ENCODE assay signal across 16 cellular contexts in genomic region chr1:70552662-70553061, GRCh38.
A peak's percentile ranks its signal among the peaks of the same experiment; 100 is the strongest.
DNase-seq lines count a peak whose midpoint lies in the region; ATAC-seq and TF ChIP-seq lines count a peak whose summit lies in the region.
"Had no signal": no experiment of that assay in that cellular context is flagged by ENCODE, and none has a peak within 500 bp of the region (broad histone marks: within the 10 kb centered on the region; RNA-seq: fewer than 3 reads in every experiment).

No MANE protein-coding gene starts in this region.

- no peaks in the 10 kb centered on the region for H3K36me3 Mint-ChIP-seq in nephron (ENCODE audit: low read depth)
- H3K36me3 Mint-ChIP-seq: CD4-positive, alpha-beta memory T cell had no signal

- peak overlapping the region in 2 of 3 experiments; percentile 12 to 51 for H3K27ac Mint-ChIP-seq in nephron
- H3K27ac Mint-ChIP-seq: CD4-positive, alpha-beta memory T cell had no signal

- H3K4me1 Mint-ChIP-seq in nephron, result peaks cover 30% of the 10 kb centered on the region
- H3K4me1 Mint-ChIP-seq: CD4-positive, alpha-beta memory T cell had no signal

- H3K4me3 ChIP-seq in fibroblast of the aortic adventitia (ENCODE audit: low read depth, low read length), result no peak overlapping the region
- H3K4me3 ChIP-seq: GM23248 had no signal

- no peak for ATAC-seq in HG03571 (IDR thresholded peaks at IDR 0.05; ENCODE audit: unreplicated experiment)
- no peak for ATAC-seq in activated CD4-positive, CD25-positive, alpha-beta regulatory T cell treated with anti-CD3 and anti-CD28 coated beads, Interleukin-2, amount 50 U/mL, for 24 hours
- ATAC-seq: HCT116 had no signal

- DNase-seq in SK-N-DZ (ENCODE audit: low spot score) (peak; percentile 5), fibroblast of the aortic adventitia (ENCODE audit: low read depth) (peak; percentile 52), NCI-H128 (lab: John Stamatoyannopoulos, UW; ENCODE audit: unreplicated experiment) (no peak)
- DNase-seq: C1 segment of cervical spinal cord; Calu3; CD4-positive, alpha-beta memory T cell; COR-L47; DMS53; DMS79 treated with DMSO at 0.1 percent for 48 hours; GF-D8; GM23248; H7 had no signal

- H3K9me3 Mint-ChIP-seq in nephron, result no peaks in the 10 kb centered on the region
- H3K9me3 Mint-ChIP-seq: CD4-positive, alpha-beta memory T cell had no signal

- peak overlapping the region in 1 of 3 experiments; percentile 35 for H3K4me3 Mint-ChIP-seq in nephron
- H3K4me3 Mint-ChIP-seq: CD4-positive, alpha-beta memory T cell had no signal

- peaks cover 6% of the 10 kb centered on the region for H3K27me3 Mint-ChIP-seq in nephron (ENCODE audit: low read depth)

- TF ChIP-seq CTCF in fibroblast of the aortic adventitia (IDR thresholded peaks at IDR 0.05; ENCODE audit: insufficient read depth, low read length), result no peak
- no peak for TF ChIP-seq CTCF in nephron (IDR thresholded peaks at IDR 0.05; ENCODE audit: unreplicated experiment in 3 of 3)
